ENCODE assay signal across 26 cellular contexts in genomic region chr10:74334221-74334620, GRCh38.
DNase-seq lines count a peak whose midpoint lies in the region; ATAC-seq, FAIRE-seq and TF ChIP-seq lines count a peak whose summit lies in the region.
"Had no signal": no experiment of that assay in that cellular context is flagged by ENCODE, and none has a peak within 500 bp of the region (broad histone marks: within the 10 kb centered on the region; RNA-seq: fewer than 3 reads in every experiment).

No MANE protein-coding gene starts in this region.

- peak; percentile 46 for DNase-seq in EH (ENCODE audit: low read depth)
- no peak for DNase-seq in K562 (ENCODE audit: extremely low read depth in 1 of 4, low spot score in 3 of 4)
- peak; percentile 47 for DNase-seq in mesendoderm
- DNase-seq in NCI-H446 (lab: John Stamatoyannopoulos, UW): no peak
- DNase-seq in CD4-positive, alpha-beta T cell: no peak
- DNase-seq: CD8-positive, alpha-beta memory T cell; KBM-7; MM.1S; NCI-H1417; NCI-H1694; NCI-H2029 treated with DMSO at 0.1 percent for 48 hours; NCI-H2227 treated with DMSO at 0.1 percent for 48 hours; NCI-H510A; NCI-H69; OCI-M1; Peyer's patch; T-helper 2 cell had no signal

- H3K36me3 ChIP-seq in HEK293 (ENCODE audit: control insufficient read depth in 2 of 2, insufficient read depth in 1 of 2, low read length in 2 of 2) (no peaks in the 10 kb centered on the region), K562 (ENCODE audit: control insufficient read depth, insufficient read depth, low read length) (no peaks in the 10 kb centered on the region), mesendoderm (ENCODE audit: control insufficient read depth, insufficient read depth, low read length) (no peaks in the 10 kb centered on the region)
- H3K36me3 ChIP-seq: Peyer's patch had no signal

- H3K79me2 ChIP-seq in K562 (ENCODE audit: control insufficient read depth, insufficient read depth, low read length) (no peaks in the 10 kb centered on the region), mesendoderm (ENCODE audit: control insufficient read depth, insufficient read depth, low read length) (no peaks in the 10 kb centered on the region)

- no peak for TF ChIP-seq CTCF in HEK293 (tag by site-specific recombination; IDR thresholded peaks at IDR 0.05)
- no peak for TF ChIP-seq CTCF in K562 (IDR thresholded peaks at IDR 0.05 in 2 of 3, conservative IDR thresholded peaks at IDR 0.05 in 1 of 3; ENCODE audit: insufficient read depth in 2 of 3, low read depth in 1 of 3, low read length in 3 of 3)
- no peak for TF ChIP-seq CTCF in CD4-positive, alpha-beta T cell (IDR thresholded peaks at IDR 0.05)

- H3K4me3 Mint-ChIP-seq in CD4-positive, alpha-beta T cell: no peak overlapping the region
- H3K4me3 Mint-ChIP-seq: CD8-positive, alpha-beta memory T cell had no signal

- H3K9me1 ChIP-seq in K562 (ENCODE audit: control insufficient read depth, insufficient read depth, low read length): no peaks in the 10 kb centered on the region

- TF ChIP-seq POLR2A in K562 (conservative IDR thresholded peaks at IDR 0.05): no peak

- H4K20me1 ChIP-seq in K562 (replicated peaks; ENCODE audit: control insufficient read depth, insufficient read depth, low read length): no peaks in the 10 kb centered on the region

- no TSS peak for BruUV-seq in K562 (replicated peaks; lab: Mats Ljungman, UMichigan)

- no peak overlapping the region for H2BK120ac ChIP-seq in mesendoderm (ENCODE audit: low read depth, low read length)

- H3K9ac ChIP-seq in K562 (ENCODE audit: insufficient read depth in 1 of 2, low read depth in 2 of 2, low read length in 2 of 2): no peak overlapping the region
- H3K9ac ChIP-seq in mesendoderm (ENCODE audit: low read length): no peak overlapping the region

- H3K79me1 ChIP-seq in mesendoderm (ENCODE audit: low read length): no peaks in the 10 kb centered on the region

- no peak overlapping the region for H3K4me3 ChIP-seq in HEK293 (ENCODE audit: low read depth, low read length)
- H3K4me3 ChIP-seq in K562: no peak overlapping the region
- H3K4me3 ChIP-seq in mesendoderm (ENCODE audit: low read length): no peak overlapping the region
- H3K4me3 ChIP-seq: A549, Peyer's patch had no signal

- peaks cover 8% of the 10 kb centered on the region for H3K4me1 Mint-ChIP-seq in CD4-positive, alpha-beta T cell (ENCODE audit: low read depth)

- POLR2A ChIA-PET in HEK293 (lab: Yijun Ruan, JAX): no interaction called here
- POLR2A ChIA-PET in K562 (lab: Yijun Ruan, JAX): interaction anchor here (0.6 to 1.2 kb wide), 3 partner anchors 14 to 1466 kb away, joined by 3 read pairs; no protein-coding TSS in a partner anchor
- POLR2A ChIA-PET in CD4-positive, alpha-beta T cell (lab: Charles Lee): no interaction called here

- in situ Hi-C loops in K562 (cut with MboI): no loop called here

- H2BK5ac ChIP-seq in mesendoderm (ENCODE audit: low read length): no peak overlapping the region

- H3K18ac ChIP-seq in mesendoderm (ENCODE audit: low read length): no peak overlapping the region

- H3K4me1 ChIP-seq in HEK293 (ENCODE audit: control insufficient read depth, insufficient read depth, low read length): no peaks in the 10 kb centered on the region
- H3K4me1 ChIP-seq in K562 (replicated peaks in 1 of 2; ENCODE audit: control insufficient read depth in 2 of 2, insufficient read depth in 2 of 2, low read length in 2 of 2): no peaks in the 10 kb centered on the region
- H3K4me1 ChIP-seq in mesendoderm (ENCODE audit: control insufficient read depth, low read depth, low read length): no peaks in the 10 kb centered on the region
- H3K4me1 ChIP-seq: Peyer's patch had no signal

- H2BK15ac ChIP-seq in mesendoderm (replicated peaks; ENCODE audit: low read depth): no peak overlapping the region

- H3K4me2 ChIP-seq in K562 (ENCODE audit: insufficient read depth, low read length) (no peak overlapping the region), mesendoderm (ENCODE audit: low read length) (no peak overlapping the region)
- H3K4me2 ChIP-seq: A549 had no signal

- no peak overlapping the region for H4K8ac ChIP-seq in mesendoderm (ENCODE audit: low read depth, low read length)

- H3K27ac ChIP-seq in HEK293 (ENCODE audit: extremely low read depth, low read depth, low read length) (no peak overlapping the region), K562 (ENCODE audit: extremely low read depth, low read depth, low read length) (no peak overlapping the region), mesendoderm (ENCODE audit: low read depth, low read length) (no peak overlapping the region)
- H3K27ac ChIP-seq in CD4-positive, alpha-beta T cell (ENCODE audit: low read depth, low read length): no peak overlapping the region
- H3K27ac ChIP-seq: A549, C4-2B, Peyer's patch had no signal

- CTCF ChIA-PET in HEK293 (lab: Yijun Ruan, JAX) (no interaction called here), K562 (lab: Yijun Ruan, JAX; ENCODE audit: low intra/inter-chr PET ratio) (no interaction called here)
- CTCF ChIA-PET in CD4-positive, alpha-beta T cell (lab: Charles Lee): no interaction called here

- intact Hi-C loops in K562 (cut with micrococcal nuclease): no loop called here
- intact Hi-C loops in CD4-positive, alpha-beta T cell (cut with DNase I, micrococcal nuclease): no loop called here

- no peak overlapping the region for H3K23ac ChIP-seq in mesendoderm (ENCODE audit: low read length)

- H4K5ac ChIP-seq in mesendoderm (ENCODE audit: low read length): no peak overlapping the region

- no peak overlapping the region for H2AK5ac ChIP-seq in mesendoderm (ENCODE audit: low read length)

- H3K27me3 ChIP-seq in K562 (ENCODE audit: control insufficient read depth in 2 of 2, insufficient read depth in 2 of 2, low read length in 2 of 2): no peaks in the 10 kb centered on the region
- H3K27me3 ChIP-seq in mesendoderm (ENCODE audit: insufficient read depth, low read length, poor library complexity): no peaks in the 10 kb centered on the region
- no peaks in the 10 kb centered on the region for H3K27me3 ChIP-seq in CD4-positive, alpha-beta T cell (ENCODE audit: control insufficient read depth, insufficient read depth, low read length)
- H3K27me3 ChIP-seq: Peyer's patch had no signal

- H3K4ac ChIP-seq in mesendoderm (ENCODE audit: low read depth, low read length): no peak overlapping the region

- H3K27ac Mint-ChIP-seq in CD4-positive, alpha-beta T cell: no peak overlapping the region
- H3K27ac Mint-ChIP-seq: CD8-positive, alpha-beta memory T cell had no signal

- no peak for ATAC-seq in K562
- ATAC-seq in CD4-positive, alpha-beta T cell (ENCODE audit: poor library complexity): no peak
- no peak for ATAC-seq in HG02798 (IDR thresholded peaks at IDR 0.05; ENCODE audit: poor library complexity, unreplicated experiment)
- no peak for ATAC-seq in GM21529 (IDR thresholded peaks at IDR 0.05; ENCODE audit: unreplicated experiment)
- ATAC-seq: A549, HCT116, HepG2 had no signal

- H3K56ac ChIP-seq in mesendoderm (ENCODE audit: low read length): no peak overlapping the region

- FAIRE-seq in K562 (lab: Jason Lieb, UNC): peak; percentile 6
- FAIRE-seq: A549, G401.6, H1, HepG2 had no signal

- H2AFZ ChIP-seq in K562 (ENCODE audit: low read depth, low read length): no peak overlapping the region

- TF ChIP-seq RAD21 in K562 (CRISPR knock-in tag; conservative IDR thresholded peaks at IDR 0.05 in 1 of 2, IDR thresholded peaks at IDR 0.05 in 1 of 2): no peak

- H3K27me3 Mint-ChIP-seq in CD4-positive, alpha-beta T cell: no peaks in the 10 kb centered on the region
- H3K27me3 Mint-ChIP-seq: CD8-positive, alpha-beta memory T cell had no signal

- TF ChIP-seq EP300 in K562 (IDR thresholded peaks at IDR 0.05; ENCODE audit: low read length): no peak

- H3K36me3 Mint-ChIP-seq in CD4-positive, alpha-beta T cell (ENCODE audit: low read depth): peaks cover 28% of the 10 kb centered on the region

- no peaks in the 10 kb centered on the region for H3K9me3 Mint-ChIP-seq in CD4-positive, alpha-beta T cell
- H3K9me3 Mint-ChIP-seq: CD8-positive, alpha-beta memory T cell had no signal

- H3K9me3 ChIP-seq in HEK293 (ENCODE audit: control insufficient read depth, insufficient read depth, low read depth, low read length): no peaks in the 10 kb centered on the region
- H3K9me3 ChIP-seq in K562 (replicated peaks; ENCODE audit: control insufficient read depth, insufficient read depth, low read depth, low read length): no peaks in the 10 kb centered on the region
- no peaks in the 10 kb centered on the region for H3K9me3 ChIP-seq in CD4-positive, alpha-beta T cell (ENCODE audit: control insufficient read depth, low read length)
- H3K9me3 ChIP-seq: A549, Peyer's patch had no signal

TF ChIP-seq in HEK293, 187 proteins besides CTCF, POLR2A, EP300 and RAD21 (continues in another document):
- TF ChIP-seq ZNF404 (tag by site-specific recombination; IDR thresholded peaks at IDR 0.05): no peak
- TF ChIP-seq SETDB1 (IDR thresholded peaks at IDR 0.05; ENCODE audit: insufficient read length, low read length): peak; percentile 64
- no peak for TF ChIP-seq KLF17 (tag by site-specific recombination; IDR thresholded peaks at IDR 0.05)

TF ChIP-seq in K562, 482 proteins besides CTCF, POLR2A, EP300 and RAD21:
- no peak for TF ChIP-seq ZNF644 (tag; IDR thresholded peaks at IDR 0.05; ENCODE audit: low read depth)
- TF ChIP-seq CTBP1 (IDR thresholded peaks at IDR 0.05; ENCODE audit: borderline replicate concordance): peak; percentile 54; the same call in 1 of the 2 replicates

Comparison
In these comparisons a context has a peak if more than half of its experiments do, and no peak if none do; other contexts are left out.
1. DNase-seq: peak in EH (single experiment) and mesendoderm (single experiment); none in K562 (0 of 4), NCI-H446 (0 of 2) and CD4-positive, alpha-beta T cell (0 of 10).